In the genomic region with DNA sequence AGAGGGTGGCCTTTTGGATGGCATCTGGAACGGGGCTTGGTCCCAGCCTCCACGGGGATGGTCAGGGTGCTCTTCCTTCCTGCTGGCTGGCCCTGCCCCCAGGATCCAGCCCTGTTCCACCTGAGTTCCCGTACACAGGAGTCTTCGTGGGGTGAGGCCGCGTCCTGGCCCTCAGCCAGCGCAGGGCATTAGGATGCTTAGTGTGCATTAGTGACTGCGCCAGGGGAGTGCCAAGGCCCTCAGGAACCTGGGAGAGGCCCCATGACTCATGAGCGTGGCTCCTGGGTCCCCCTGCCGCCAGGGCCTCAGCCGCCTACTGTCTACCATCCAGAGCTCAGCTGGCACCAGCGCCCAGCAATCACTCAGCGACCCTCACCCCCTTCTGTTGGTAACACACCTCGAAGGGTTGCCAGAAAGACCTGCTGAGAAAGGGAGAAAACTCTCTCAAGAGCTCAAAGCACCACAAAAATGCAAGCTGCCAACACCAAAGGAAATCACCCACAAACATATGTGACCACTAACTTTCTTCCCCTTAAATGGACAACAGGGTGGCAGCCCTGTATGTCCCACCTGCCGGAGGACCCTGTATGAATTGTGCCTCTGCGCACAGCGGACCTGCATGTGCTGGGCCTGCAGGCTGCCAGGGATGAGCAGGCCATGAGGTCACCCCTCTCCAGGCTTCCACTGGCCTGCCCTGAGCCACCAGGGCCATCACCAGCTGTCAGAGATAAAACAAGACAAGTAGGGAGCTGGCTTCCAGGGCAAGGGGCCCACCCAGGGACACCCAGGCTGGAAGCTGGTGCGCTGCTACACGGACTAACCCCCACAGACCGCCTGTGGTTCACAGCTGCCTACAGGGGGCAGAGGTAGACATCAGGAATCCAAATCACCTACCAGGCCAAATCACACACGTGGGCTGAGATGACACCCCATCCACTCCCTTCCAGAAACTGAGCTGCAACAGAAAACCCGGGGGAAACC, we compare ENCODE assay signal across 8 cellular contexts. TPM values are rescaled to one million over a fixed set of nuclear protein-coding genes. Genes with fewer than 3 reads are reported as not detected.
DNase-seq lines count a peak whose midpoint lies in the region; ATAC-seq and TF ChIP-seq lines count a peak whose summit lies in the region.

No MANE protein-coding gene starts in this region.

- H3K4me2 ChIP-seq in GM23248 (ENCODE audit: unreplicated experiment) (no peak overlapping the region), OCI-LY7 (ENCODE audit: low read length) (no peak overlapping the region)

- H3K79me2 ChIP-seq in GM23248 (ENCODE audit: insufficient read depth) (no peaks in the 10 kb centered on the region), OCI-LY7 (ENCODE audit: insufficient read depth, low read depth, low read length) (no peaks in the 10 kb centered on the region)

- H3K9me2 ChIP-seq in GM23248 (ENCODE audit: insufficient read depth): no peaks in the 10 kb centered on the region
- H3K9me2 ChIP-seq in OCI-LY7 (ENCODE audit: insufficient read depth, low read length): no peaks in the 10 kb centered on the region

- no peaks in the 10 kb centered on the region for H3K9me3 ChIP-seq in GM23248 (ENCODE audit: low read depth)
- no peaks in the 10 kb centered on the region for H3K9me3 ChIP-seq in OCI-LY7 (ENCODE audit: low read length)

- no peaks in the 10 kb centered on the region for H3K27me3 ChIP-seq in GM23248 (replicated peaks; ENCODE audit: insufficient read depth)

- no peaks in the 10 kb centered on the region for H3F3A ChIP-seq in GM23248 (ENCODE audit: insufficient read depth)

- CTCF ChIA-PET in OCI-LY7 (lab: Charles Lee; ENCODE audit: unreplicated experiment): interaction anchor here (0.6 to 1.1 kb wide), 3 partner anchors 57 to 218 kb away, joined by 3 to 5 read pairs (median 3); partner anchors contain the start of gene EML1

- TF ChIP-seq CTCF in OCI-LY7 (conservative IDR thresholded peaks at IDR 0.05; ENCODE audit: low read length): peak; percentile 70

- H4K20me1 ChIP-seq in GM23248 (ENCODE audit: insufficient read depth): no peaks in the 10 kb centered on the region
- no peaks in the 10 kb centered on the region; the same call in 1 of the 2 replicates for H4K20me1 ChIP-seq in OCI-LY7 (ENCODE audit: insufficient read depth, low read length)

- H3K4me1 ChIP-seq in GM23248 (ENCODE audit: insufficient read depth): peaks cover 36% of the 10 kb centered on the region
- peaks cover 26% of the 10 kb centered on the region for H3K4me1 ChIP-seq in OCI-LY7 (ENCODE audit: insufficient read depth, low read length, poor library complexity, severe bottlenecking)

- 85 to 87% methylated on average over 22 of the region's 22 CpGs for WGBS in GM23248 (ENCODE audit: low coverage in 1 of 2, low lambda C conversion rate in 2 of 2, missing lambda C conversion rate in 2 of 2), 2 experiments

- no peak overlapping the region for H3K9ac ChIP-seq in GM23248

- peak; percentile 13 for ATAC-seq in Right ventricle myocardium superior (ENCODE audit: poor library complexity)
- ATAC-seq in HG02840 (IDR thresholded peaks at IDR 0.05; ENCODE audit: low FRiP score, unreplicated experiment): no peak

- intact Hi-C loops in OCI-LY7 (cut with micrococcal nuclease; ENCODE audit: unreplicated experiment) (loop anchor here (2.0 kb wide), 1 partner anchor 53 kb away; no protein-coding TSS in a partner anchor), Right ventricle myocardium superior (cut with DNase I) (no loop called here)

- POLR2A ChIA-PET in OCI-LY7 (lab: Charles Lee): interaction anchor here (0.6 kb wide), 1 partner anchor 90 kb away, joined by 4 read pairs; no protein-coding TSS in a partner anchor

- H3K36me3 ChIP-seq in GM23248 (ENCODE audit: low read depth) (no peaks in the 10 kb centered on the region), OCI-LY7 (ENCODE audit: insufficient read depth, low read length) (no peaks in the 10 kb centered on the region)

- BruUV-seq in OCI-LY7 (replicated peaks; lab: Mats Ljungman, UMichigan): no TSS peak

- no peak overlapping the region for H2AFZ ChIP-seq in GM23248
- no peak overlapping the region for H2AFZ ChIP-seq in OCI-LY7 (ENCODE audit: low read length)

- H3K4me3 ChIP-seq in GM23248 (no peak overlapping the region), OCI-LY7 (ENCODE audit: low read depth, low read length, poor library complexity, severe bottlenecking) (no peak overlapping the region), skin epidermis (no peak overlapping the region)

- in situ Hi-C loops in GM23248 (cut with MboI): no loop called here

- DNase-seq in GM23248: peak; percentile 41
- DNase-seq in OCI-LY7 (ENCODE audit: low spot score): peak; percentile 48
- no peak for DNase-seq in Right ventricle myocardium superior
- no peak for DNase-seq in T-helper 1 cell
- no peak for DNase-seq in GOT3 (lab: John Stamatoyannopoulos, UW)
- DNase-seq in germinal center (ENCODE audit: low spot score): no peak

- H3K27ac ChIP-seq in GM23248: no peak overlapping the region
- H3K27ac ChIP-seq in OCI-LY7 (ENCODE audit: low read depth, low read length, poor library complexity, severe bottlenecking): no peak overlapping the region
- H3K27ac ChIP-seq in skin epidermis: peak overlapping the region in 19 of 21 experiments; percentile 40 to 84 (median 76)

RNA-seq across cellular contexts. Expression of gene CCDC85C, which starts 28.7 kb away (rescaled TPM):
- total RNA-seq in GM23248 (2014; rRNA removed; shearing (Covaris generic)): 9.0 and 11.0 TPM in 2 replicates
- polyA plus RNA-seq in GM23248 (2016; fragmentation: Nextera tagmentation; extraction: Ambion mirVana): 0.68 and 1.1 TPM in 2 replicates
- 3.6 and 6.4 TPM in 2 replicates for total RNA-seq in OCI-LY7 (2014; rRNA removed; shearing (Covaris generic))
- total RNA-seq in OCI-LY7 (2022) (14.6 and 15.0 TPM in 2 replicates), Right ventricle myocardium superior (46.6 TPM)

Comparison
In these comparisons a context has a peak if more than half of its experiments do, and no peak if none do; other contexts are left out.
1. DNase-seq: peak in GM23248 (single experiment) and OCI-LY7 (single experiment); none in Right ventricle myocardium superior (single experiment), T-helper 1 cell (0 of 5), GOT3 (single experiment) and germinal center (single experiment).
2. H3K27ac ChIP-seq: peak in skin epidermis (19 of 21); none in GM23248 (single experiment) and OCI-LY7 (single experiment).